Comparison of ENCODE assay signal across 8 cellular contexts in the genomic region with DNA sequence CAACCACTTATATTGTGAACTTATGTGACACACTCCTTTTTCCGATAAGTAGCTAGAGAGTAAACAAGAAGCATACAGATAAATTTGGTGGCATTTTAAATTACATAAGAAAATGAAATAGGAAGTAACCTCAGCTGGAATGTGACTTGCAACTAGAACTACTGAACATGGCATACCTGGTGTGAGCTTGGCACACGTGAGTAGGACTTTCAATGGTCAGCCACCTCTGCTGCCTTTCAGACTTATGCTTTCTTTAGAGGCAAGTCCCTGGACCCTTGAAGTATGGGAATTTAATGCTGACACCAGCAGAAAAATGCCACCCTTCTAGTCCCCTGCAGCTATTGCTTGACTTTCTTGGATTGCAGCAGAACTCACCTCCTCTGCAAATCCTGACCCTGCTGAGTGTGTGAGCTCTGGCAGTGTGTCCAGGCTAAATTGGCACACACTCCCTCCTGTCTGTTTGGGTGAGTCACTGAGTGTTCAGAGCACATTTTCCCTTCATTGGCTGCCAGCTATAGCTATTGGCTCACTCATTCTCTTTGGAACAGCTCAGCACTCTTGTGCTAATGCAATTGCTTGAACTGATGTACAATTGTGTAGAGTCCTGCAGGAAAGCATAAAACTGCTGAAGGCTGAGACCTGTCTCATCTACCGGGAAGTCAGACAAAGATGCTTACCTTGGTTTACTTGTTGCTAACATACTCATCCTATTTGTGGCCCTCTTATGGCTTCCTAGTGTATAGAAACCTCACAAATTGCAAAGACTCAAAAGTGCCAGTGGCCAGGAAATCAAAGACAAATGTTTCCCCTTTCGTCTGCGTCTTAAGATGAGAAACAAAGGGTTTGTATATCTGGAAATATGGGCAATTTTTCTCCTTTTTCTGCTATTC.
DNase-seq lines count a peak whose midpoint lies in the region; TF ChIP-seq lines count a peak whose summit lies in the region.

No MANE protein-coding gene starts in this region.

- H4K20me1 ChIP-seq in neural progenitor cell (ENCODE audit: low read depth), result no peaks in the 10 kb centered on the region

- H3K36me3 Mint-ChIP-seq in neural progenitor cell, result peaks cover 11% of the 10 kb centered on the region
- no peaks in the 10 kb centered on the region for H3K36me3 Mint-ChIP-seq in osteocyte (ENCODE audit: unreplicated experiment)
- no peaks in the 10 kb centered on the region for H3K36me3 Mint-ChIP-seq in CD14-positive monocyte

- no peak overlapping the region for H3K9ac ChIP-seq in neural progenitor cell

- H3K4me1 ChIP-seq in neural progenitor cell, result no peaks in the 10 kb centered on the region

- H3K4me3 Mint-ChIP-seq in neural progenitor cell (no peak overlapping the region), osteocyte (ENCODE audit: unreplicated experiment) (no peak overlapping the region), CD14-positive monocyte (no peak overlapping the region)

- H3K27me3 Mint-ChIP-seq in neural progenitor cell (ENCODE audit: insufficient read depth, low read depth) (no peaks in the 10 kb centered on the region), osteocyte (ENCODE audit: unreplicated experiment) (no peaks in the 10 kb centered on the region), CD14-positive monocyte (ENCODE audit: low read depth in 3 of 3) (no peaks in the 10 kb centered on the region)

- DNase-seq in C1 segment of cervical spinal cord (lab: John Stamatoyannopoulos, UW) (peak in 11 of 14 donors; percentile 3 to 95 (median 36)), fibroblast of gingiva (ENCODE audit: low read depth) (peak; percentile 96), neural progenitor cell (ENCODE audit: low spot score) (no peak), osteocyte (ENCODE audit: extremely low spot score, unreplicated experiment) (no peak), NCI-H1092 treated with DMSO at 0.1 percent for 48 hours (lab: John Stamatoyannopoulos, UW) (no peak), DMS114 treated with DMSO at 0.1 percent for 48 hours (lab: John Stamatoyannopoulos, UW; ENCODE audit: unreplicated experiment) (no peak), CD14-positive monocyte (ENCODE audit: low spot score) (no peak)

- no peak overlapping the region for H3K4me2 ChIP-seq in neural progenitor cell

- intact Hi-C loops in CD14-positive monocyte (cut with micrococcal nuclease), result no loop called here

- H3K9me3 Mint-ChIP-seq in neural progenitor cell (no peaks in the 10 kb centered on the region), osteocyte (ENCODE audit: unreplicated experiment) (peaks cover 11% of the 10 kb centered on the region), CD14-positive monocyte (peaks cover 0 to 7% (median 0%) of the 10 kb centered on the region in 7 donors)

- H3K36me3 ChIP-seq in neural progenitor cell, result no peaks in the 10 kb centered on the region

- H3K27ac Mint-ChIP-seq in neural progenitor cell (peak overlapping the region; percentile 4), osteocyte (ENCODE audit: unreplicated experiment) (no peak overlapping the region), CD14-positive monocyte (no peak overlapping the region)

- H3K4me1 Mint-ChIP-seq in neural progenitor cell (peaks cover 8% of the 10 kb centered on the region), osteocyte (ENCODE audit: unreplicated experiment) (peaks cover 56% of the 10 kb centered on the region), CD14-positive monocyte (no peaks in the 10 kb centered on the region)

- no peaks in the 10 kb centered on the region for H3K79me2 ChIP-seq in neural progenitor cell (ENCODE audit: low read depth)

- H3K27ac ChIP-seq in neural progenitor cell, result no peak overlapping the region

- no peaks in the 10 kb centered on the region for H3F3A ChIP-seq in neural progenitor cell (ENCODE audit: low read depth)

- H3K4me3 ChIP-seq in neural progenitor cell, result no peak overlapping the region

- no peak overlapping the region for H2AFZ ChIP-seq in neural progenitor cell (replicated peaks)

- H3K9me3 ChIP-seq in neural progenitor cell (ENCODE audit: low read depth), result no peaks in the 10 kb centered on the region

- TF ChIP-seq CTCF in neural progenitor cell (IDR thresholded peaks at IDR 0.05) (no peak), osteocyte (IDR thresholded peaks at IDR 0.05) (no peak), CD14-positive monocyte (IDR thresholded peaks at IDR 0.05) (no peak)

- H3K27me3 ChIP-seq in neural progenitor cell, result no peaks in the 10 kb centered on the region

TF ChIP-seq in PFSK-1, 5 proteins besides CTCF, POLR2A, EP300 and RAD21:
- TF ChIP-seq SIN3A (IDR thresholded peaks at IDR 0.05; ENCODE audit: borderline replicate concordance, insufficient read depth, low read length), result no peak
- peak; percentile 21 for TF ChIP-seq FOXP2 (optimal IDR thresholded peaks at IDR 0.05; ENCODE audit: borderline replicate concordance, extremely low read depth, extremely low read length, insufficient read depth)
- TF ChIP-seq, protein P1, sequence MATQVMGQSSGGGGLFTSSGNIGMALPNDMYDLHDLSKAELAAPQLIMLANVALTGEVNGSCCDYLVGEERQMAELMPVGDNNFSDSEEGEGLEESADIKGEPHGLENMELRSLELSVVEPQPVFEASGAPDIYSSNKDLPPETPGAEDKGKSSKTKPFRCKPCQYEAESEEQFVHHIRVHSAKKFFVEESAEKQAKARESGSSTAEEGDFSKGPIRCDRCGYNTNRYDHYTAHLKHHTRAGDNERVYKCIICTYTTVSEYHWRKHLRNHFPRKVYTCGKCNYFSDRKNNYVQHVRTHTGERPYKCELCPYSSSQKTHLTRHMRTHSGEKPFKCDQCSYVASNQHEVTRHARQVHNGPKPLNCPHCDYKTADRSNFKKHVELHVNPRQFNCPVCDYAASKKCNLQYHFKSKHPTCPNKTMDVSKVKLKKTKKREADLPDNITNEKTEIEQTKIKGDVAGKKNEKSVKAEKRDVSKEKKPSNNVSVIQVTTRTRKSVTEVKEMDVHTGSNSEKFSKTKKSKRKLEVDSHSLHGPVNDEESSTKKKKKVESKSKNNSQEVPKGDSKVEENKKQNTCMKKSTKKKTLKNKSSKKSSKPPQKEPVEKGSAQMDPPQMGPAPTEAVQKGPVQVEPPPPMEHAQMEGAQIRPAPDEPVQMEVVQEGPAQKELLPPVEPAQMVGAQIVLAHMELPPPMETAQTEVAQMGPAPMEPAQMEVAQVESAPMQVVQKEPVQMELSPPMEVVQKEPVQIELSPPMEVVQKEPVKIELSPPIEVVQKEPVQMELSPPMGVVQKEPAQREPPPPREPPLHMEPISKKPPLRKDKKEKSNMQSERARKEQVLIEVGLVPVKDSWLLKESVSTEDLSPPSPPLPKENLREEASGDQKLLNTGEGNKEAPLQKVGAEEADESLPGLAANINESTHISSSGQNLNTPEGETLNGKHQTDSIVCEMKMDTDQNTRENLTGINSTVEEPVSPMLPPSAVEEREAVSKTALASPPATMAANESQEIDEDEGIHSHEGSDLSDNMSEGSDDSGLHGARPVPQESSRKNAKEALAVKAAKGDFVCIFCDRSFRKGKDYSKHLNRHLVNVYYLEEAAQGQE (IDR thresholded peaks at IDR 0.05; ENCODE audit: insufficient read depth in 1 of 2, low read depth in 2 of 2, low read length in 2 of 2), result peak in 1 of 2 experiments; percentile 31; a peak in 1 of 4 replicates
TF ChIP-seq in PFSK-1: peak in this region for 2.

Comparison
In these comparisons a context has a peak if more than half of its experiments do, and no peak if none do; other contexts are left out.
1. DNase-seq: peak in C1 segment of cervical spinal cord (11 of 14) and fibroblast of gingiva (single experiment); none in neural progenitor cell (single experiment), osteocyte (single experiment), NCI-H1092 treated with DMSO at 0.1 percent for 48 hours (single experiment), DMS114 treated with DMSO at 0.1 percent for 48 hours (single experiment) and CD14-positive monocyte (single experiment).